Comparison of ENCODE assay signal across 9 cellular contexts in the genomic region with DNA sequence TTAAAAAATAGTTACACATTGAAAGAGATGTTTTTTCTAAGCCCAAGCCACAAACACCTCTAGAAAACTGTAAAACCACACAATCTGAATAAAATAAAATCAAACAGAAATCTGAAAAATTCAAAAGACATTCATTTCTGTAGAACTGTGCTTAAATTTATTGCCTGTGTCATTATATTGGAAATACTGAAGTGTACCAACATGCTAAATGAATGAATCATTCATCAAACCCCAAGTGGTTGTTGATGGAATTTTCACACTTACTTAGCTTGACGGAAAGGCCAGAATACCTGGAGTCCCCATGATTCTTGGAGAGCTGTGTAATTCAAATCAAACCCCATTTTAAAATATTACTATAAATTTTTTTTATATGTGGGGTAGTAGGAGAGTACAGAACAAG. TPM values are rescaled to one million over a fixed set of nuclear protein-coding genes. Genes with fewer than 3 reads are reported as not detected.
A peak's percentile ranks its signal among the peaks of the same experiment; 100 is the strongest.
DNase-seq lines count a peak whose midpoint lies in the region; ATAC-seq and TF ChIP-seq lines count a peak whose summit lies in the region.
"Had no signal": no experiment of that assay in that cellular context is flagged by ENCODE, and none has a peak within 500 bp of the region (broad histone marks: within the 10 kb centered on the region; RNA-seq: fewer than 3 reads in every experiment).

No MANE protein-coding gene starts in this region.

- in situ Hi-C loops in brain microvascular endothelial cell (cut with HindIII; ENCODE audit: low pct_ligation_motif_present, low sequenced_read_pairs) = no loop called here

- H3K36me3 ChIP-seq in HUES6 (ENCODE audit: control insufficient read depth, insufficient read depth, low read length) (no peaks in the 10 kb centered on the region), brain microvascular endothelial cell (replicated peaks) (no peaks in the 10 kb centered on the region)

- ATAC-seq in activated naive CD4-positive, alpha-beta T cell treated with anti-CD3 and anti-CD28 coated beads, Interleukin-2, amount 50 U/mL, for 72 hours = no peak

- H3K9ac ChIP-seq in HUES6 (ENCODE audit: low read length) = no peak overlapping the region

- peaks cover 3% of the 10 kb centered on the region; the same call in 1 of the 2 replicates for H3K27me3 ChIP-seq in HUES6 (ENCODE audit: control insufficient read depth, insufficient read depth, low read length)
- no peaks in the 10 kb centered on the region for H3K27me3 ChIP-seq in brain microvascular endothelial cell (replicated peaks)

- H3K4me3 ChIP-seq in AG09309 (ENCODE audit: control insufficient read depth, low read depth, low read length) = no peak overlapping the region
- H3K4me3 ChIP-seq in HUES6 (ENCODE audit: low read depth, low read length) = peak overlapping the region; percentile 76; the same call in 1 of the 2 replicates
- no peak overlapping the region for H3K4me3 ChIP-seq in brain microvascular endothelial cell (ENCODE audit: low read depth, low read length)

- no peaks in the 10 kb centered on the region for H3K27me3 Mint-ChIP-seq in mesothelial cell of epicardium (ENCODE audit: low read depth)

- H3K36me3 Mint-ChIP-seq in mesothelial cell of epicardium = no peaks in the 10 kb centered on the region
- H3K36me3 Mint-ChIP-seq in activated naive CD4-positive, alpha-beta T cell treated with anti-CD3 and anti-CD28 coated beads, Interleukin-2, amount 50 U/mL, for 72 hours = no peaks in the 10 kb centered on the region

- no peak overlapping the region for H3K27ac ChIP-seq in HUES6 (ENCODE audit: low read depth, low read length)
- no peak overlapping the region for H3K27ac ChIP-seq in brain microvascular endothelial cell

- DNase-seq in AG09309 (ENCODE audit: low read depth) = no peak
- DNase-seq in brain microvascular endothelial cell = no peak
- no peak for DNase-seq in mesothelial cell of epicardium (ENCODE audit: low spot score in 2 of 2, unreplicated experiment in 2 of 2)
- DNase-seq in activated naive CD4-positive, alpha-beta T cell treated with anti-CD3 and anti-CD28 coated beads, Interleukin-2, amount 50 U/mL, for 72 hours (ENCODE audit: low spot score in 2 of 2) = no peak
- no peak for DNase-seq in T-helper 9 cell
- no peak for DNase-seq in T-helper 1 cell
- no peak for DNase-seq in stimulated activated CD4-positive, alpha-beta T cell treated with anti-CD3 and anti-CD28 coated beads, Interleukin-2, amount 100 ng/mL, for 24 hours
- DNase-seq: GDM1 had no signal

- peaks cover 54% of the 10 kb centered on the region for H3K4me1 Mint-ChIP-seq in mesothelial cell of epicardium

- H3K9me3 Mint-ChIP-seq in mesothelial cell of epicardium = no peaks in the 10 kb centered on the region
- no peaks in the 10 kb centered on the region for H3K9me3 Mint-ChIP-seq in activated naive CD4-positive, alpha-beta T cell treated with anti-CD3 and anti-CD28 coated beads, Interleukin-2, amount 50 U/mL, for 72 hours

- H3K4me3 Mint-ChIP-seq in mesothelial cell of epicardium = no peak overlapping the region

- H3K4me1 ChIP-seq in HUES6 (ENCODE audit: control insufficient read depth, insufficient read depth, low read length) = peaks cover 49% of the 10 kb centered on the region

- H3K9me3 ChIP-seq in HUES6 (ENCODE audit: control insufficient read depth, insufficient read depth, low read depth, low read length) = no peaks in the 10 kb centered on the region

- peak; percentile 8 for TF ChIP-seq CTCF in AG09309 (IDR thresholded peaks at IDR 0.05; ENCODE audit: control insufficient read depth, insufficient read depth, low read depth, low read length, missing control alignments)
- TF ChIP-seq CTCF in brain microvascular endothelial cell (IDR thresholded peaks at IDR 0.05; ENCODE audit: low read depth, low read length, missing control alignments) = peak; percentile 18
- TF ChIP-seq CTCF in mesothelial cell of epicardium (IDR thresholded peaks at IDR 0.05; ENCODE audit: unreplicated experiment) = peak; percentile 24

- no peak overlapping the region for H3K27ac Mint-ChIP-seq in mesothelial cell of epicardium
- H3K27ac Mint-ChIP-seq in activated naive CD4-positive, alpha-beta T cell treated with anti-CD3 and anti-CD28 coated beads, Interleukin-2, amount 50 U/mL, for 72 hours = no peak overlapping the region

RNA-seq across cellular contexts. Expression of a gene that starts 2.7 kb away (rescaled TPM):
- total RNA-seq in mesothelial cell of epicardium = 13.0 to 14.4 TPM (median 13.9 TPM) in 3 replicates
- not detected for total RNA-seq in activated naive CD4-positive, alpha-beta T cell treated with anti-CD3 and anti-CD28 coated beads, Interleukin-2, amount 50 U/mL, for 72 hours

Comparison
In these comparisons a context has a peak if more than half of its experiments do, and no peak if none do; other contexts are left out.
1. RNA of a gene that starts 2.7 kb away (total RNA-seq): 13.0 to 14.4 TPM in mesothelial cell of epicardium; not detected in activated naive CD4-positive, alpha-beta T cell treated with anti-CD3 and anti-CD28 coated beads, Interleukin-2, amount 50 U/mL, for 72 hours; every median in the first group is over 10 times any median in the second.
2. Peak in every context shown above with its lines, with median percentiles within 50 percentile points of each other: CTCF ChIP-seq.